Comparison of ENCODE assay signal across 18 cellular contexts in the genomic region with DNA sequence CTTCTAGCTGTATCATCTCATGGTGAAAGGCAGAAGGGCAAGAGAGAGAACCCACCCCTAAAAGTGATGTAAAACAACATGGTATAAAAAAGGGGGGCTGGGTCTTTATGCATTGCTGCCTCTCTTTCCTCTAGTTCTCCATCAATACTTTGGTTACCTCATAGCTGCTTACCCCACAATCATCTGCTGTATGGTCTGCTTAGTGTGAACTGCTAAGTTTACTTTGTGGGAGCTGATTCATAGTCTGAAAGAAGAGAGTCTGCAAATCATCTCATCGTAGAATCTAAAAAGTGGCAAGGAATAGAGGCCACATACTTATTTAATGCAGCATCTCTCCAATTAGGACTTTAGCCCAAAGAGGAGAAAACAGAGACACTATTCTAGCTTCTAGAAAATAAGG.
"Had no signal": no experiment of that assay in that cellular context is flagged by ENCODE, and none has a peak within 500 bp of the region (broad histone marks: within the 10 kb centered on the region; RNA-seq: fewer than 3 reads in every experiment).

No MANE protein-coding gene starts in this region.

- H3K4me1 ChIP-seq: ascending aorta, foreskin keratinocyte, psoas muscle had no signal

- H3K27me3 ChIP-seq: ascending aorta, cardiac muscle cell, foreskin keratinocyte, sigmoid colon had no signal

- DNase-seq: activated CD4-positive, alpha-beta T cell treated with anti-CD3 and anti-CD28 coated beads for 1 hour; activated CD4-positive, alpha-beta T cell treated with anti-CD3 and anti-CD28 coated beads, Interleukin-2, amount 50 U/mL, for 48 hours; activated CD8-positive, alpha-beta memory T cell treated with anti-CD3 and anti-CD28 coated beads, Interleukin-2, amount 10 ng/mL, durations not matched to agents 7 days and 5 days; activated naive CD4-positive, alpha-beta T cell treated with anti-CD3 and anti-CD28 coated beads, Interleukin-2, amount 10 ng/mL, durations not matched to agents 7 days and 5 days; activated T-cell treated with anti-CD3 and anti-CD28 coated beads, Interleukin-2, amount 50 U/mL, for 1 hour; erythroblast; foreskin keratinocyte; glutamatergic neuron; hypothalamus; mesendoderm; psoas muscle; sigmoid colon; stimulated activated CD4-positive, alpha-beta T cell treated with anti-CD3 and anti-CD28 coated beads, Interleukin-12 subunit alpha, Interleukin-12 subunit beta, amount 100 ng/mL, for 4 hours; stimulated activated CD4-positive, alpha-beta T cell treated with anti-CD3 and anti-CD28 coated beads, Interleukin-2, amount 100 ng/mL, for 24 hours had no signal

- H3K36me3 Mint-ChIP-seq: activated CD8-positive, alpha-beta memory T cell treated with anti-CD3 and anti-CD28 coated beads, Interleukin-2, amount 10 ng/mL, durations not matched to agents 7 days and 5 days; activated naive CD4-positive, alpha-beta T cell treated with anti-CD3 and anti-CD28 coated beads, Interleukin-2, amount 10 ng/mL, durations not matched to agents 7 days and 5 days had no signal

- H3K36me3 ChIP-seq: ascending aorta, cardiac muscle cell, sigmoid colon, thoracic aorta had no signal

- H3K27ac Mint-ChIP-seq: activated CD8-positive, alpha-beta memory T cell treated with anti-CD3 and anti-CD28 coated beads, Interleukin-2, amount 10 ng/mL, durations not matched to agents 7 days and 5 days; activated naive CD4-positive, alpha-beta T cell treated with anti-CD3 and anti-CD28 coated beads, Interleukin-2, amount 10 ng/mL, durations not matched to agents 7 days and 5 days; natural killer cell treated with Interleukin-12 subunit alpha and Interleukin-12 subunit beta and Interleukin-15 and Interleukin-18, amount 100 ng/mL, for 72 hours had no signal

- H3K4me1 Mint-ChIP-seq: activated CD8-positive, alpha-beta memory T cell treated with anti-CD3 and anti-CD28 coated beads, Interleukin-2, amount 10 ng/mL, durations not matched to agents 7 days and 5 days; activated naive CD4-positive, alpha-beta T cell treated with anti-CD3 and anti-CD28 coated beads, Interleukin-2, amount 10 ng/mL, durations not matched to agents 7 days and 5 days had no signal

- H3K9me3 ChIP-seq: ascending aorta, psoas muscle, sigmoid colon, thoracic aorta had no signal

- H3K27me3 Mint-ChIP-seq: activated CD8-positive, alpha-beta memory T cell treated with anti-CD3 and anti-CD28 coated beads, Interleukin-2, amount 10 ng/mL, durations not matched to agents 7 days and 5 days; activated naive CD4-positive, alpha-beta T cell treated with anti-CD3 and anti-CD28 coated beads, Interleukin-2, amount 10 ng/mL, durations not matched to agents 7 days and 5 days; natural killer cell treated with Interleukin-12 subunit alpha and Interleukin-12 subunit beta and Interleukin-15 and Interleukin-18, amount 100 ng/mL, for 72 hours had no signal

- ATAC-seq: activated CD8-positive, alpha-beta memory T cell treated with anti-CD3 and anti-CD28 coated beads, Interleukin-2, amount 10 ng/mL, durations not matched to agents 7 days and 5 days; foreskin keratinocyte; natural killer cell treated with Interleukin-12 subunit alpha and Interleukin-12 subunit beta and Interleukin-15 and Interleukin-18, amount 100 ng/mL, for 72 hours; psoas muscle had no signal

- H3K4me3 Mint-ChIP-seq: activated CD8-positive, alpha-beta memory T cell treated with anti-CD3 and anti-CD28 coated beads, Interleukin-2, amount 10 ng/mL, durations not matched to agents 7 days and 5 days; activated naive CD4-positive, alpha-beta T cell treated with anti-CD3 and anti-CD28 coated beads, Interleukin-2, amount 10 ng/mL, durations not matched to agents 7 days and 5 days; natural killer cell treated with Interleukin-12 subunit alpha and Interleukin-12 subunit beta and Interleukin-15 and Interleukin-18, amount 100 ng/mL, for 72 hours had no signal

- H3K4me3 ChIP-seq: ascending aorta, cardiac muscle cell, psoas muscle, sigmoid colon, thoracic aorta had no signal

- H3K9me3 Mint-ChIP-seq: activated naive CD4-positive, alpha-beta T cell treated with anti-CD3 and anti-CD28 coated beads, Interleukin-2, amount 10 ng/mL, durations not matched to agents 7 days and 5 days had no signal

- H3K27ac ChIP-seq: ascending aorta, cardiac muscle cell, foreskin keratinocyte, psoas muscle, sigmoid colon, thoracic aorta had no signal
